In the genomic region with DNA sequence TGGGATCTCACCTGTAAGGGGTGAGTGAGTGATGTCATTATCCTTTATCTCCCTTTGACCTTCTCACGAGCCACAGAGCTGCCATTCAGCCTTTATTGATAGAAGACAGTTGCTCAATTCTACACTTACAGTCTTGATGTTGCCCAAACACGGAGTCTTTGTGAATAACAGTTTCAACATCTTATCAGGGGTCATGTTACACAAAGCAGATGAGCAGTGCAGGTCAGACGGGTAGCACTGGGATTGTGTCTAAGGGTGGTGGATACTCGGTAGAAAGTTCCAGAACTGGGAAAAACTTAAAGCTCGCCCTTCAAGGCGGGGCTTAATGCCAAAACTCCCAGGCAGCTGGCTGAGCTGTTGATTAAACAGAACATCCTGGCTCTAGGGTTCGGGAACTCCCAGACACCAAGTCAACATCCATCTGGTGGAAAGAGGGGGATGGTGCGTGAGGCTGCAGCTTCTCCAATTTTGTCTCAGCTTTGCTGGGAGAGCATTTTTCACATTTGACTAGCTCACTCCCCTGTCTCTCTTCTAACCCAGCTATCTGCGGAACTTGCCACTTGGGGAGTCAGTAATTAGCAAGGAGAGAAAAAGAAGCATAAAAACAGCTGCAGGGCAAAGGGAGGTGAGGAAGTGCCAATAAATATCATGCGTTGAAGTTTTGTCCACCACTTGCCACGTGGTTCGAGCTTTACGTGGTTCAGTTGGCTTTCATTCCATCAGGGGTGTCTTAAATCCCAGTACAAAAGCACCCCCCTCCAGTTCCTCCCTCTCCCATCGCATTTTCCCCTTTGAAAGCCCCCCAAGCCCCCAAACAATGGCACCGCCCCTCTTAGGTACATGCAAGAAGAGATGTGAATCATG, we compare ENCODE assay signal across 16 cellular contexts. TPM values are rescaled to one million over a fixed set of nuclear protein-coding genes. Genes with fewer than 3 reads are reported as not detected.
A peak's percentile ranks its signal among the peaks of the same experiment; 100 is the strongest.
DNase-seq lines count a peak whose midpoint lies in the region; ATAC-seq and TF ChIP-seq lines count a peak whose summit lies in the region.
"Had no signal": no experiment of that assay in that cellular context is flagged by ENCODE, and none has a peak within 500 bp of the region (broad histone marks: within the 10 kb centered on the region; RNA-seq: fewer than 3 reads in every experiment).

No MANE protein-coding gene starts in this region.

- no peak overlapping the region for H2AFZ ChIP-seq in Karpas-422 (ENCODE audit: low read length)

- no peak for ATAC-seq in GM18505 (IDR thresholded peaks at IDR 0.05; ENCODE audit: unreplicated experiment)
- ATAC-seq: activated CD4-positive, alpha-beta T cell treated with anti-CD3 and anti-CD28 coated beads for 36 hours; naive thymus-derived CD4-positive, alpha-beta T cell; Panc1 had no signal

- H3K36me3 Mint-ChIP-seq in nephron progenitor cell (ENCODE audit: low read depth) = no peaks in the 10 kb centered on the region

- no peaks in the 10 kb centered on the region for H4K20me1 ChIP-seq in Karpas-422 (ENCODE audit: insufficient read depth, low read depth, low read length)

- TF ChIP-seq POLR2A in GM18505 (IDR thresholded peaks at IDR 0.05; ENCODE audit: borderline replicate concordance, extremely low read depth, insufficient read depth, insufficient read length) = no peak

- H3K9me3 ChIP-seq in colonic mucosa (no peaks in the 10 kb centered on the region), Karpas-422 (ENCODE audit: low read length) (no peaks in the 10 kb centered on the region)
- H3K9me3 ChIP-seq: adrenal gland had no signal

- H3K4me3 ChIP-seq in colonic mucosa (no peak overlapping the region), Karpas-422 (ENCODE audit: low read length) (no peak overlapping the region)
- H3K4me3 ChIP-seq: adrenal gland had no signal

- H3K9ac ChIP-seq in colonic mucosa (ENCODE audit: low read depth in 2 of 2, low read length in 2 of 2) = no peak overlapping the region
- H3K9ac ChIP-seq in Karpas-422 (ENCODE audit: low read length) = no peak overlapping the region

- H3K27me3 Mint-ChIP-seq in nephron progenitor cell (ENCODE audit: low read depth, poor library complexity) = peaks cover 62% of the 10 kb centered on the region

- DNase-seq in DMS 273 treated with DMSO at 0.1 percent for 48 hours (lab: John Stamatoyannopoulos, UW) (peak; percentile 45), NCI-H1694 treated with DMSO at 0.1 percent for 48 hours (lab: John Stamatoyannopoulos, UW) (peak; percentile 70), colonic mucosa (peak; percentile 35), nephron progenitor cell (no peak), activated gamma-delta T cell treated with Interleukin-2 at 50 U/mL for 16 hours (no peak), Karpas-422 (no peak), inferior parietal cortex (ENCODE audit: extremely low spot score) (no peak)
- DNase-seq: activated CD4-positive, alpha-beta T cell treated with anti-CD3 and anti-CD28 coated beads for 36 hours; DND-41; KBM-7; naive thymus-derived CD4-positive, alpha-beta T cell; stimulated activated CD4-positive, alpha-beta T cell treated with anti-CD3 and anti-CD28 coated beads, Interleukin-4, amount 100 ng/mL, for 24 hours had no signal

- no peak overlapping the region for H3K4me3 Mint-ChIP-seq in nephron progenitor cell
- H3K4me3 Mint-ChIP-seq: activated CD4-positive, alpha-beta T cell treated with anti-CD3 and anti-CD28 coated beads for 36 hours; naive thymus-derived CD4-positive, alpha-beta T cell had no signal

- no peaks in the 10 kb centered on the region for H3K9me3 Mint-ChIP-seq in nephron progenitor cell
- H3K9me3 Mint-ChIP-seq: naive thymus-derived CD4-positive, alpha-beta T cell had no signal

- no peaks in the 10 kb centered on the region for H3K9me2 ChIP-seq in Karpas-422 (replicated peaks; ENCODE audit: insufficient read depth, low read length)

- intact Hi-C loops in colonic mucosa (cut with DNase I) = no loop called here

- TF ChIP-seq CTCF in colonic mucosa (IDR thresholded peaks at IDR 0.05) = no peak
- TF ChIP-seq CTCF in nephron progenitor cell (IDR thresholded peaks at IDR 0.05) = no peak

- no peak overlapping the region for H3K27ac ChIP-seq in colonic mucosa
- H3K27ac ChIP-seq in Karpas-422 (ENCODE audit: low read length) = no peak overlapping the region
- H3K27ac ChIP-seq: adrenal gland had no signal

- H3K4me1 ChIP-seq in colonic mucosa = no peaks in the 10 kb centered on the region
- no peaks in the 10 kb centered on the region for H3K4me1 ChIP-seq in Karpas-422 (ENCODE audit: low read length)
- H3K4me1 ChIP-seq: adrenal gland had no signal

- H3K4me1 Mint-ChIP-seq in nephron progenitor cell = peaks cover 20% of the 10 kb centered on the region
- H3K4me1 Mint-ChIP-seq: activated CD4-positive, alpha-beta T cell treated with anti-CD3 and anti-CD28 coated beads for 36 hours had no signal

- H3K27me3 ChIP-seq in colonic mucosa = no peaks in the 10 kb centered on the region
- H3K27me3 ChIP-seq in Karpas-422 (ENCODE audit: low read length) = no peaks in the 10 kb centered on the region
- H3K27me3 ChIP-seq: adrenal gland had no signal

- H3K79me2 ChIP-seq in Karpas-422 (ENCODE audit: low read length) = no peaks in the 10 kb centered on the region

- no peak overlapping the region for H3K4me2 ChIP-seq in Karpas-422 (ENCODE audit: low read depth, low read length, poor library complexity, severe bottlenecking)

- H3K36me3 ChIP-seq in colonic mucosa (no peaks in the 10 kb centered on the region), Karpas-422 (ENCODE audit: insufficient read depth, low read length) (no peaks in the 10 kb centered on the region)
- H3K36me3 ChIP-seq: adrenal gland had no signal

- peak overlapping the region; percentile 74 for H3K27ac Mint-ChIP-seq in nephron progenitor cell
- H3K27ac Mint-ChIP-seq: activated CD4-positive, alpha-beta T cell treated with anti-CD3 and anti-CD28 coated beads for 36 hours; naive thymus-derived CD4-positive, alpha-beta T cell had no signal

RNA-seq across cellular contexts. Expression of gene FOXN4, which starts 31.0 kb away (rescaled TPM):
- total RNA-seq in colonic mucosa = not detected
- total RNA-seq in Karpas-422 (2014; rRNA removed; shearing (Covaris generic); ENCODE audit: low replicate concordance) = not detected in 2 replicates
- total RNA-seq: activated CD4-positive, alpha-beta T cell treated with anti-CD3 and anti-CD28 coated beads for 36 hours; adrenal gland; fibroblast of lung; naive thymus-derived CD4-positive, alpha-beta T cell had no signal

Comparison
In these comparisons a context has a peak if more than half of its experiments do, and no peak if none do; other contexts are left out.
1. DNase-seq: peak in DMS 273 treated with DMSO at 0.1 percent for 48 hours (single experiment), NCI-H1694 treated with DMSO at 0.1 percent for 48 hours (single experiment) and colonic mucosa (single experiment); none in nephron progenitor cell (single experiment), activated gamma-delta T cell treated with Interleukin-2 at 50 U/mL for 16 hours (single experiment), Karpas-422 (single experiment) and inferior parietal cortex (single experiment).